8 cellular contexts compared by ENCODE assay signal in the genomic region with DNA sequence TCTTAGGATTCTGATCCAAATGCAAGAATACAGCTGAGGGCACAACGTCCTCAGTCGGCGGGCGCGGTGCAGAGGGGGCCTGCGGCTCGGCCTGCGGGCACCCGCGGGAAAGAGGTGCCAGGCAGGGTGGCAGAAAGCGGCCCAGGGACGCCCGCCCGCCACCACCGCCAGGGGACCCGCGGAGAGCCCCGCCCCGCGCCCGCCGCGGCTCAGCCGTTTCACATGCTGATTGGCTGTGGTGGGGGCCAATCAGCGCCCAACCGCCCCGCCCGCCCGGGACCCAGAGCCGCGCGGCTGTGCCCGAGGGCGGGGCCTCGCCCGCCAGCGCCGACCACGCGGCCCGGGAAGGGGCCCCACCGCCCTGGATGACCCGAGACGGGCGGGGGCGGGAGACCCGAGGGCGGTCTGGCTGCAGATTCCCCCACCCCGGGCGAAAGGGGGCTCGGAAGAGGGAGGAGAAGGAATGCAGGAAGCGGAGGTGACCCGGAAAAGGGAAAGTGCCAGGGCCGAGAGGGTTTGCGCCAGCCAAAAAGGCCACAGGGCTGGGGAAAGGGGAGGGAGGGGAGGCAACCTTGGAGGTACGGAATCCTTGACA. TPM values are rescaled to one million over a fixed set of nuclear protein-coding genes. Genes with fewer than 3 reads are reported as not detected.
DNase-seq lines count a peak whose midpoint lies in the region; ATAC-seq, FAIRE-seq and TF ChIP-seq lines count a peak whose summit lies in the region.

No MANE protein-coding gene starts in this region.

- TF ChIP-seq RAD21 in HepG2 (CRISPR knock-in tag; IDR thresholded peaks at IDR 0.05): no peak

- DNase-seq in GM19238 (ENCODE audit: insufficient read length, low spot score) (peak; percentile 98), NCI-H510A (lab: John Stamatoyannopoulos, UW) (peak; percentile 85), dedifferentiated amniotic fluid mesenchymal stem cell (ENCODE audit: extremely low spot score) (peak; percentile 80), HepG2 (ENCODE audit: low spot score) (no peak)
- peak; percentile 92 for DNase-seq in activated CD4-positive, alpha-beta T cell treated with anti-CD3 and anti-CD28 coated beads, Interleukin-2, amount 10 ng/mL, durations not matched to agents 7 days and 5 days
- DNase-seq in stimulated activated CD4-positive, alpha-beta T cell treated with anti-CD3 and anti-CD28 coated beads, Interleukin-4, amount 100 ng/mL, for 24 hours: peak; percentile 92

- peak overlapping the region; percentile 58 to 99 (median 86) for H3K4me2 ChIP-seq in BLaER1 treated with 17β-estradiol and CSF1 and Interleukin-3, amounts not matched to agents 10 nM and 100 nM
- peak overlapping the region; percentile 77; the same call in 1 of the 2 replicates for H3K4me2 ChIP-seq in HepG2 (ENCODE audit: low read depth, low read length)

- peak overlapping the region; percentile 98 for H3K27ac Mint-ChIP-seq in activated CD4-positive, alpha-beta T cell treated with anti-CD3 and anti-CD28 coated beads, Interleukin-2, amount 10 ng/mL, durations not matched to agents 7 days and 5 days

- peaks cover 43 to 59% (median 51%) of the 10 kb centered on the region in 10 experiments for H3K4me1 ChIP-seq in BLaER1 treated with 17β-estradiol and CSF1 and Interleukin-3, amounts not matched to agents 10 nM and 100 nM
- peaks cover 74% of the 10 kb centered on the region for H3K4me1 ChIP-seq in HepG2 (ENCODE audit: insufficient read depth, low read length)

- no peak for FAIRE-seq in HepG2 (lab: Jason Lieb, UNC)

- TF ChIP-seq CTCF in HepG2 (CRISPR knock-in tag; IDR thresholded peaks at IDR 0.05): no peak

- peaks cover 62% of the 10 kb centered on the region for H3K4me1 Mint-ChIP-seq in activated CD4-positive, alpha-beta T cell treated with anti-CD3 and anti-CD28 coated beads, Interleukin-2, amount 10 ng/mL, durations not matched to agents 7 days and 5 days

- no peak overlapping the region for H2AFZ ChIP-seq in HepG2 (ENCODE audit: low read length)

- peak overlapping the region; percentile 61 to 76 (median 63) for H3K4me3 ChIP-seq in BLaER1 treated with 17β-estradiol and CSF1 and Interleukin-3, amounts not matched to agents 10 nM and 100 nM
- H3K4me3 ChIP-seq in HepG2 (replicated peaks in 1 of 3; ENCODE audit: insufficient read depth in 1 of 3, low read depth in 2 of 3, low read length in 3 of 3): no peak overlapping the region

- H3K9me3 Mint-ChIP-seq in activated CD4-positive, alpha-beta T cell treated with anti-CD3 and anti-CD28 coated beads, Interleukin-2, amount 10 ng/mL, durations not matched to agents 7 days and 5 days: no peaks in the 10 kb centered on the region

- TF ChIP-seq EP300 in HepG2 (IDR thresholded peaks at IDR 0.05; ENCODE audit: low read depth in 2 of 2, low read length in 2 of 2) (no peak), HepG2 (CRISPR knock-in tag; IDR thresholded peaks at IDR 0.05; ENCODE audit: borderline replicate concordance) (no peak)

- CTCF ChIA-PET in activated CD4-positive, alpha-beta T cell treated with anti-CD3 and anti-CD28 coated beads, Interleukin-2, amount 10 ng/mL, durations not matched to agents 7 days and 5 days (lab: Charles Lee): interaction anchor here (1.0 kb wide), 1 partner anchor 8 kb away, joined by 3 read pairs; no protein-coding TSS in a partner anchor
- CTCF ChIA-PET in HepG2 (lab: Yijun Ruan, JAX; ENCODE audit: low intra/inter-chr PET ratio, low total read pairs): no interaction called here

- H3K9ac ChIP-seq in BLaER1 treated with 17β-estradiol and CSF1 and Interleukin-3, amounts not matched to agents 10 nM and 100 nM: peak overlapping the region; percentile 86 to 93 (median 89)
- H3K9ac ChIP-seq in HepG2 (ENCODE audit: insufficient read depth, low read depth, low read length): no peak overlapping the region

- H3K27me3 Mint-ChIP-seq in activated CD4-positive, alpha-beta T cell treated with anti-CD3 and anti-CD28 coated beads, Interleukin-2, amount 10 ng/mL, durations not matched to agents 7 days and 5 days: no peaks in the 10 kb centered on the region

- TF ChIP-seq POLR2A in HepG2 (IDR thresholded peaks at IDR 0.05; ENCODE audit: insufficient read depth in 1 of 2, low read depth in 2 of 2, low read length in 2 of 2): no peak

- BruUV-seq in HepG2 (replicated peaks; lab: Mats Ljungman, UMichigan): no TSS peak

- in situ Hi-C loops in HepG2 (cut with HindIII; ENCODE audit: extremely low pct_ligation_motif_present, low pct_unique_long_range_greater_than_20kb): loop anchor here (10.0 kb wide), 3 partner anchors 57 to 577 kb away; no protein-coding TSS in a partner anchor

- peaks cover 0 to 40% (median 0%) of the 10 kb centered on the region in 11 experiments; a peak in 4 of 22 replicates for H3K27me3 ChIP-seq in BLaER1 treated with 17β-estradiol and CSF1 and Interleukin-3, amounts not matched to agents 10 nM and 100 nM
- no peaks in the 10 kb centered on the region for H3K27me3 ChIP-seq in HepG2 (ENCODE audit: control insufficient read depth in 1 of 2, insufficient read depth in 2 of 2, low read length in 2 of 2)

- 94% methylated on average over 56 of the region's 56 CpGs for WGBS in HepG2 (ENCODE audit: low lambda C conversion rate)

- H3K36me3 Mint-ChIP-seq in activated CD4-positive, alpha-beta T cell treated with anti-CD3 and anti-CD28 coated beads, Interleukin-2, amount 10 ng/mL, durations not matched to agents 7 days and 5 days (ENCODE audit: low read depth): peaks cover 16% of the 10 kb centered on the region

- peak overlapping the region; percentile 83 for H3K4me3 Mint-ChIP-seq in activated CD4-positive, alpha-beta T cell treated with anti-CD3 and anti-CD28 coated beads, Interleukin-2, amount 10 ng/mL, durations not matched to agents 7 days and 5 days

- H3K79me2 ChIP-seq in HepG2 (ENCODE audit: insufficient read depth, low read length): peaks cover 61% of the 10 kb centered on the region

- peaks cover 0 to 15% (median 7%) of the 10 kb centered on the region in 11 experiments; a peak in 9 of 22 replicates for H4K20me1 ChIP-seq in BLaER1 treated with 17β-estradiol and CSF1 and Interleukin-3, amounts not matched to agents 10 nM and 100 nM
- no peaks in the 10 kb centered on the region for H4K20me1 ChIP-seq in HepG2 (ENCODE audit: insufficient read depth, low read length)

- POLR2A ChIA-PET in activated CD4-positive, alpha-beta T cell treated with anti-CD3 and anti-CD28 coated beads, Interleukin-2, amount 10 ng/mL, durations not matched to agents 7 days and 5 days (lab: Charles Lee): no interaction called here
- POLR2A ChIA-PET in HepG2 (lab: Yijun Ruan, JAX): no interaction called here

- ATAC-seq in HG03378 (IDR thresholded peaks at IDR 0.05; ENCODE audit: unreplicated experiment) (peak; percentile 76), HepG2 (no peak)

- H3K27ac ChIP-seq in BLaER1 treated with 17β-estradiol and CSF1 and Interleukin-3, amounts not matched to agents 10 nM and 100 nM: peak overlapping the region; percentile 77 to 97 (median 92)
- peak overlapping the region; percentile 26 for H3K27ac ChIP-seq in HepG2 (ENCODE audit: extremely low read length, insufficient read depth, low read length)

- H3K36me3 ChIP-seq in BLaER1 treated with 17β-estradiol and CSF1 and Interleukin-3, amounts not matched to agents 10 nM and 100 nM: 0 out of 22 replicates have a peak, but pooled peaks cover 0 to 6% (median 0%) of the 10 kb centered on the region in 11 experiments
- H3K36me3 ChIP-seq in HepG2 (replicated peaks in 1 of 2; ENCODE audit: control insufficient read depth in 1 of 2, insufficient read depth in 2 of 2, low read length in 2 of 2): peaks cover 0 to 6% of the 10 kb centered on the region in 2 experiments; a peak in 2 of 5 replicates

- H3K9me3 ChIP-seq in BLaER1 treated with 17β-estradiol and CSF1 and Interleukin-3, amounts not matched to agents 10 nM and 100 nM (replicated peaks in 1 of 11): peaks cover 0 to 9% (median 0%) of the 10 kb centered on the region in 11 experiments; a peak in 1 of 22 replicates
- no peaks in the 10 kb centered on the region for H3K9me3 ChIP-seq in HepG2 (ENCODE audit: low read length)

- intact Hi-C loops in HepG2 (cut with micrococcal nuclease; ENCODE audit: unreplicated experiment): no loop called here

RNA-seq across cellular contexts. Expression of a gene that starts 8.0 kb away (rescaled TPM):
- 1 to 10 TPM; 6.6 to 6.9 TPM for total RNA-seq in activated CD4-positive, alpha-beta T cell treated with anti-CD3 and anti-CD28 coated beads, Interleukin-2, amount 10 ng/mL, durations not matched to agents 7 days and 5 days
- total RNA-seq in HepG2 (2016; rRNA removed; fragmentation: Illumina TruSeq; extraction: Trizol): 7.9 and 8.7 TPM in 2 replicates
- 0.51 and 0.53 TPM in 2 replicates for total RNA-seq in HepG2 (2016; cell fraction: cytosol; rRNA removed; fragmentation: Illumina TruSeq; extraction: Trizol; ENCODE audit: low read depth)
- total RNA-seq in HepG2 (2016; cell fraction: insoluble cytoplasmic fraction; rRNA removed; fragmentation: Illumina TruSeq; extraction: Trizol): 7.1 and 8.1 TPM in 2 replicates
- 2.7 and 3.0 TPM in 2 replicates for total RNA-seq in HepG2 (2016; cell fraction: membrane; rRNA removed; fragmentation: Illumina TruSeq; extraction: Trizol)
- 10.7 and 14.1 TPM in 2 replicates for total RNA-seq in HepG2 (2016; cell fraction: nucleus; rRNA removed; fragmentation: Illumina TruSeq; extraction: Trizol)
- polyA plus RNA-seq in HepG2 (2011; rRNA removed): 9.0 and 12.8 TPM in 2 replicates
- polyA plus RNA-seq in HepG2 (2011; cell fraction: cytosol; rRNA removed): 7.1 and 7.9 TPM in 2 replicates
- 15.3 and 15.6 TPM in 2 replicates for polyA plus RNA-seq in HepG2 (2011; cell fraction: nucleus; rRNA removed)
- 14.3 and 15.3 TPM in 2 replicates for polyA plus RNA-seq in HepG2 (2012)
- 0.25 and 0.50 TPM in 2 replicates for polyA plus RNA-seq in HepG2 (2016; cell fraction: cytosol; fragmentation: Illumina TruSeq; extraction: Trizol; ENCODE audit: low read depth)
- 6.8 and 8.7 TPM in 2 replicates for polyA plus RNA-seq in HepG2 (2016; cell fraction: insoluble cytoplasmic fraction; fragmentation: Illumina TruSeq; extraction: Trizol; ENCODE audit: low read depth)
- 1.1 and 1.4 TPM in 2 replicates for polyA plus RNA-seq in HepG2 (2016; cell fraction: membrane; fragmentation: Illumina TruSeq; extraction: Trizol; ENCODE audit: low read depth)
- polyA plus RNA-seq in HepG2 (2016; cell fraction: nucleus; fragmentation: Illumina TruSeq; extraction: Trizol; ENCODE audit: insufficient read depth, low read depth): 11.6 and 13.6 TPM in 2 replicates
- 0.68 and 28.1 TPM in 2 replicates for polyA minus RNA-seq in HepG2 (2011; rRNA and poly(A)+ RNA removed; ENCODE audit: low replicate concordance)
- 11.2 and 13.5 TPM in 2 replicates for polyA minus RNA-seq in HepG2 (2011; cell fraction: cytosol; rRNA and poly(A)+ RNA removed)
- 26.8 and 36.8 TPM in 2 replicates for polyA minus RNA-seq in HepG2 (2011; cell fraction: nucleus; rRNA and poly(A)+ RNA removed)

RNA-seq across cellular contexts. Expression of a gene that starts 44.3 kb away (rescaled TPM):
- 10 to 100 TPM; 35.5 to 45.9 TPM for total RNA-seq in activated CD4-positive, alpha-beta T cell treated with anti-CD3 and anti-CD28 coated beads, Interleukin-2, amount 10 ng/mL, durations not matched to agents 7 days and 5 days
- 8.2 and 8.8 TPM in 2 replicates for total RNA-seq in HepG2 (2016; rRNA removed; fragmentation: Illumina TruSeq; extraction: Trizol)
- 25.4 and 28.6 TPM in 2 replicates for total RNA-seq in HepG2 (2016; cell fraction: cytosol; rRNA removed; fragmentation: Illumina TruSeq; extraction: Trizol; ENCODE audit: low read depth)
- 8.3 and 8.9 TPM in 2 replicates for total RNA-seq in HepG2 (2016; cell fraction: insoluble cytoplasmic fraction; rRNA removed; fragmentation: Illumina TruSeq; extraction: Trizol)
- total RNA-seq in HepG2 (2016; cell fraction: membrane; rRNA removed; fragmentation: Illumina TruSeq; extraction: Trizol): 14.2 and 17.1 TPM in 2 replicates
- total RNA-seq in HepG2 (2016; cell fraction: nucleus; rRNA removed; fragmentation: Illumina TruSeq; extraction: Trizol): 18.0 and 18.2 TPM in 2 replicates
- polyA plus RNA-seq in HepG2 (2011; rRNA removed): 8.7 and 9.5 TPM in 2 replicates
- 4.1 and 6.4 TPM in 2 replicates for polyA plus RNA-seq in HepG2 (2011; cell fraction: cytosol; rRNA removed)
- polyA plus RNA-seq in HepG2 (2011; cell fraction: nucleus; rRNA removed): 5.5 and 7.6 TPM in 2 replicates
- polyA plus RNA-seq in HepG2 (2012): 6.4 and 10.1 TPM in 2 replicates
- 0.42 and 1.1 TPM in 2 replicates for polyA plus RNA-seq in HepG2 (2016; cell fraction: cytosol; fragmentation: Illumina TruSeq; extraction: Trizol; ENCODE audit: low read depth)
- 4.6 and 4.8 TPM in 2 replicates for polyA plus RNA-seq in HepG2 (2016; cell fraction: insoluble cytoplasmic fraction; fragmentation: Illumina TruSeq; extraction: Trizol; ENCODE audit: low read depth)
- 2.7 and 3.3 TPM in 2 replicates for polyA plus RNA-seq in HepG2 (2016; cell fraction: membrane; fragmentation: Illumina TruSeq; extraction: Trizol; ENCODE audit: low read depth)
- 3.7 and 5.6 TPM in 2 replicates for polyA plus RNA-seq in HepG2 (2016; cell fraction: nucleus; fragmentation: Illumina TruSeq; extraction: Trizol; ENCODE audit: insufficient read depth, low read depth)
- polyA minus RNA-seq in HepG2 (2011; rRNA and poly(A)+ RNA removed; ENCODE audit: low replicate concordance): 8.3 and 22.5 TPM in 2 replicates
- polyA minus RNA-seq in HepG2 (2011; cell fraction: cytosol; rRNA and poly(A)+ RNA removed): 19.6 and 21.3 TPM in 2 replicates
- 44.3 and 54.3 TPM in 2 replicates for polyA minus RNA-seq in HepG2 (2011; cell fraction: nucleus; rRNA and poly(A)+ RNA removed)

Comparison
In these comparisons a context has a peak if more than half of its experiments do, and no peak if none do; other contexts are left out.
1. H3K4me3 ChIP-seq: peak in BLaER1 treated with 17β-estradiol and CSF1 and Interleukin-3, amounts not matched to agents 10 nM and 100 nM (10 of 10); none in HepG2 (0 of 3).